In the genomic region with DNA sequence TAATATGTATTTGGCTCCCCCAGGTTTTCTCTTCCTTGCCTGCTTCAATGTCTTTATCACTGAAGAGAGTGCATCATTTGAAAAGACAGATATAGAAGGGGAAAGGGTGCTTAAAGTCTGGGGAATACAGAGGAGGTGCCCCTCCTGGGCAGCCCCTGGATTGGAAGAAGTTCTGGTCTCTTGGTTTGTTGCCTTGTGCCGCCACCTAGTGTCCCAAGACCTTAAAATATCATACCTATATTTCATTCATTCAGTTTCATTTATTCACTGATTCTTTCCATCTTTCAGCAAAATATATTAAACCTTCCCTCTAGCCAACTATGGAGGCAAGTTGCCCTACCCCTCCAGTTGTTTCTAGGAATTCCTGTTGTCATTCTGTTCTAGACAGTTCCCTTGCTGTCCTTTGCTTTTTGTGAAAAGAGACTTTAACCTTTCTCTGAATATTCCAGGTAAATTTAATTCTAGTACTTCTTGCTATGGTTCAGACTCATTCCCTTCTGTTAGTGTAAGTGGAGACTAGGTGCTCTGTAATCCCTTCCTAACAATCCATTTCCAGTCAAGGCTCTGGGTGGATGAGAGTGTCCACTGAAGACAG, we compare ENCODE assay signal across 8 cellular contexts. TPM values are rescaled to one million over a fixed set of nuclear protein-coding genes. Genes with fewer than 3 reads are reported as not detected.
DNase-seq lines count a peak whose midpoint lies in the region; ATAC-seq, FAIRE-seq and TF ChIP-seq lines count a peak whose summit lies in the region.

No MANE protein-coding gene starts in this region.

- no peaks in the 10 kb centered on the region for H3K9me1 ChIP-seq in endothelial cell of umbilical vein (replicated peaks; ENCODE audit: control insufficient read depth, extremely low read depth, insufficient read depth, low read length)

- H2AFZ ChIP-seq in endothelial cell of umbilical vein (ENCODE audit: low read depth, low read length): no peak overlapping the region

- H3K27ac ChIP-seq in RWPE2 (ENCODE audit: poor library complexity, severe bottlenecking) (no peak overlapping the region), endothelial cell of umbilical vein (ENCODE audit: insufficient read depth, low read depth, low read length) (no peak overlapping the region)

- ATAC-seq in RWPE2 (ENCODE audit: low read depth) (no peak), HG03432 (IDR thresholded peaks at IDR 0.05; ENCODE audit: unreplicated experiment) (no peak)

- dilution Hi-C loops in endothelial cell of umbilical vein (cut with MboI; ENCODE audit: extremely low pct_ligation_motif_present, low sequenced_read_pairs): no loop called here

- FAIRE-seq in endothelial cell of umbilical vein (lab: Jason Lieb, UNC): no peak

- H3K27me3 Mint-ChIP-seq in type B pancreatic cell: peaks cover 88% of the 10 kb centered on the region

- H3K36me3 ChIP-seq in RWPE2 (ENCODE audit: low read depth) (no peaks in the 10 kb centered on the region), endothelial cell of umbilical vein (ENCODE audit: control insufficient read depth in 2 of 2, extremely low read depth in 1 of 2, insufficient read depth in 2 of 2, low read length in 2 of 2) (no peaks in the 10 kb centered on the region)

- TF ChIP-seq POLR2A in endothelial cell of umbilical vein (IDR thresholded peaks at IDR 0.05; ENCODE audit: low read depth, low read length): no peak

- H3K4me3 Mint-ChIP-seq in type B pancreatic cell: no peak overlapping the region

- no peak overlapping the region for H3K9ac ChIP-seq in endothelial cell of umbilical vein (replicated peaks; ENCODE audit: extremely low read depth, insufficient read depth, low read length)

- no peaks in the 10 kb centered on the region for H4K20me1 ChIP-seq in endothelial cell of umbilical vein (replicated peaks; ENCODE audit: control insufficient read depth, extremely low read depth, insufficient read depth, low read length)

- no peaks in the 10 kb centered on the region for H3K9me3 Mint-ChIP-seq in type B pancreatic cell

- H3K79me2 ChIP-seq in endothelial cell of umbilical vein (ENCODE audit: control insufficient read depth, insufficient read depth, low read length): no peaks in the 10 kb centered on the region

- H3K9me3 ChIP-seq in RWPE2 (ENCODE audit: severe bottlenecking) (no peaks in the 10 kb centered on the region), endothelial cell of umbilical vein (replicated peaks; ENCODE audit: control insufficient read depth, insufficient read depth, low read length) (no peaks in the 10 kb centered on the region)

- peaks cover 42% of the 10 kb centered on the region for H3K27me3 ChIP-seq in RWPE2 (ENCODE audit: insufficient read depth, poor library complexity, severe bottlenecking)
- H3K27me3 ChIP-seq in endothelial cell of umbilical vein (ENCODE audit: control insufficient read depth in 2 of 2, insufficient read depth in 2 of 2, low read length in 2 of 2): peaks cover 46 to 49% of the 10 kb centered on the region in 2 experiments

- CTCF ChIA-PET in endothelial cell of umbilical vein (lab: Charles Lee): interaction anchor here (1.6 to 5.0 kb wide), 6 partner anchors 14 to 86 kb away, joined by 9 to 648 read pairs (median 32); no protein-coding TSS in a partner anchor

- in situ Hi-C loops in GM13977 (cut with MboI; ENCODE audit: low pct_unique_long_range_greater_than_20kb, low sequenced_read_pairs, unreplicated experiment): loop anchor here (5.0 kb wide), 1 partner anchor 62 kb away; no protein-coding TSS in a partner anchor

- peak; percentile 47 for TF ChIP-seq CTCF in GM13977 (IDR thresholded peaks at IDR 0.05; ENCODE audit: extremely low read depth, insufficient read depth, missing control alignments)
- peak; percentile 58 for TF ChIP-seq CTCF in RWPE2 (IDR thresholded peaks at IDR 0.05; ENCODE audit: poor library complexity, severe bottlenecking)
- peak; percentile 19 to 28 for TF ChIP-seq CTCF in endothelial cell of umbilical vein (IDR thresholded peaks at IDR 0.05; ENCODE audit: extremely low read depth in 1 of 2, insufficient read depth in 1 of 2, low read depth in 1 of 2, low read length in 2 of 2)
- TF ChIP-seq CTCF in type B pancreatic cell (conservative IDR thresholded peaks at IDR 0.05): peak; percentile 73

- intact Hi-C loops in endothelial cell of umbilical vein (cut with micrococcal nuclease): loop anchor here (1.0 kb wide), 1 partner anchor 59 kb away; no protein-coding TSS in a partner anchor

- no TSS peak for BruUV-seq in endothelial cell of umbilical vein (replicated peaks; lab: Mats Ljungman, UMichigan)

- POLR2A ChIA-PET in endothelial cell of umbilical vein (lab: Charles Lee): no interaction called here

- DNase-seq in COLO668 (lab: John Stamatoyannopoulos, UW; ENCODE audit: unreplicated experiment): peak; percentile 35
- peak; percentile 48 for DNase-seq in GM13977 (ENCODE audit: low spot score)
- no peak for DNase-seq in RWPE2 (ENCODE audit: low spot score)
- peak; percentile 43 for DNase-seq in endothelial cell of umbilical vein (ENCODE audit: low read depth, low spot score)
- no peak for DNase-seq in type B pancreatic cell (ENCODE audit: extremely low spot score, unreplicated experiment)
- DNase-seq in dedifferentiated amniotic fluid mesenchymal stem cell (ENCODE audit: extremely low spot score): no peak
- no peak for DNase-seq in hepatic stellate cell (ENCODE audit: low spot score)

- H3K27ac Mint-ChIP-seq in type B pancreatic cell: no peak overlapping the region

- H3K4me3 ChIP-seq in RWPE2 (ENCODE audit: severe bottlenecking): no peak overlapping the region
- H3K4me3 ChIP-seq in endothelial cell of umbilical vein (replicated peaks in 1 of 3; ENCODE audit: insufficient read depth in 1 of 3, low read depth in 1 of 3, low read length in 3 of 3): no peak overlapping the region

- no peaks in the 10 kb centered on the region for H3K36me3 Mint-ChIP-seq in type B pancreatic cell

- H3K4me1 Mint-ChIP-seq in type B pancreatic cell (ENCODE audit: unreplicated experiment): peaks cover 5% of the 10 kb centered on the region

- no peak overlapping the region for H3K4me2 ChIP-seq in endothelial cell of umbilical vein (ENCODE audit: insufficient read depth, low read length)

- H3K4me1 ChIP-seq in RWPE2 (ENCODE audit: insufficient read depth, poor library complexity, severe bottlenecking) (no peaks in the 10 kb centered on the region), endothelial cell of umbilical vein (ENCODE audit: control insufficient read depth, extremely low read depth, insufficient read depth, low read length) (no peaks in the 10 kb centered on the region)

TF ChIP-seq in endothelial cell of umbilical vein, 7 proteins besides CTCF, POLR2A, EP300 and RAD21:
- TF ChIP-seq POLR2AphosphoS5 (IDR thresholded peaks at IDR 0.05; ENCODE audit: insufficient read depth, low read depth, low read length) (no peak), JUN (IDR thresholded peaks at IDR 0.05; ENCODE audit: borderline replicate concordance, insufficient read depth, insufficient read length, low read depth) (no peak), MYC (IDR thresholded peaks at IDR 0.05; ENCODE audit: low read depth, low read length) (no peak), EZH2 (IDR thresholded peaks at IDR 0.05; ENCODE audit: borderline replicate concordance, low read depth, low read length, severe bottlenecking) (no peak), FOS (IDR thresholded peaks at IDR 0.05; ENCODE audit: borderline replicate concordance, insufficient read depth, low read length) (no peak), MAX (IDR thresholded peaks at IDR 0.05; ENCODE audit: insufficient read depth, insufficient read length) (no peak), GATA2 (IDR thresholded peaks at IDR 0.05; ENCODE audit: insufficient read depth, insufficient read length, low read depth, low read length) (no peak)
TF ChIP-seq in endothelial cell of umbilical vein: peak in this region for 0.

RNA-seq across cellular contexts. Expression of gene MEF2D, which starts 56.1 kb away (rescaled TPM):
- total RNA-seq in endothelial cell of umbilical vein: 52.2 and 57.3 TPM in 2 replicates
- 45.4 and 55.6 TPM in 2 replicates for polyA plus RNA-seq in endothelial cell of umbilical vein
- polyA plus RNA-seq in endothelial cell of umbilical vein (2011; cell fraction: cytosol; rRNA removed): 22.7 and 25.9 TPM in 2 replicates
- 46.5 and 51.0 TPM in 2 replicates for polyA plus RNA-seq in endothelial cell of umbilical vein (2011; cell fraction: nucleus; rRNA removed)
- 22.7 and 25.8 TPM in 2 replicates for polyA plus RNA-seq in endothelial cell of umbilical vein (2012)
- polyA minus RNA-seq in endothelial cell of umbilical vein: 21.9 and 28.3 TPM in 2 replicates
- 18.9 TPM for polyA minus RNA-seq in endothelial cell of umbilical vein (2011; cell fraction: cytosol; rRNA and poly(A)+ RNA removed)
- polyA minus RNA-seq in endothelial cell of umbilical vein (2011; cell fraction: nucleus; rRNA and poly(A)+ RNA removed): 22.6 and 32.7 TPM in 2 replicates
- 20.7 and 26.1 TPM in 2 replicates for total RNA-seq in type B pancreatic cell (ENCODE audit: low replicate concordance)

Comparison
In these comparisons a context has a peak if more than half of its experiments do, and no peak if none do; other contexts are left out.
1. DNase-seq: peak in COLO668 (single experiment), GM13977 (single experiment) and endothelial cell of umbilical vein (single experiment); none in RWPE2 (single experiment), type B pancreatic cell (single experiment), dedifferentiated amniotic fluid mesenchymal stem cell (single experiment) and hepatic stellate cell (single experiment).
2. Peak in every context shown above with its lines, with median percentiles within 50 percentile points of each other: CTCF ChIP-seq.